ENCODE assay signal across 1 cellular context in genomic region chr16:28181557-28181914, GRCh38.
A peak's percentile ranks its signal among the peaks of the same experiment; 100 is the strongest.
TF ChIP-seq lines count a peak whose summit lies in the region.

No MANE protein-coding gene starts in this region.

TF ChIP-seq in SK-N-SH, 30 proteins besides CTCF, POLR2A, EP300 and RAD21 (continued from another document):
- TF ChIP-seq REST (IDR thresholded peaks at IDR 0.05; ENCODE audit: low read depth, low read length), result no peak
- peak; percentile 77 for TF ChIP-seq JUND (IDR thresholded peaks at IDR 0.05)
- no peak for TF ChIP-seq FOXM1 (IDR thresholded peaks at IDR 0.05; ENCODE audit: low read depth)
- no peak for TF ChIP-seq RFX5 (IDR thresholded peaks at IDR 0.05; ENCODE audit: low read length)
